ENCODE assay signal across 8 cellular contexts in the genomic region with DNA sequence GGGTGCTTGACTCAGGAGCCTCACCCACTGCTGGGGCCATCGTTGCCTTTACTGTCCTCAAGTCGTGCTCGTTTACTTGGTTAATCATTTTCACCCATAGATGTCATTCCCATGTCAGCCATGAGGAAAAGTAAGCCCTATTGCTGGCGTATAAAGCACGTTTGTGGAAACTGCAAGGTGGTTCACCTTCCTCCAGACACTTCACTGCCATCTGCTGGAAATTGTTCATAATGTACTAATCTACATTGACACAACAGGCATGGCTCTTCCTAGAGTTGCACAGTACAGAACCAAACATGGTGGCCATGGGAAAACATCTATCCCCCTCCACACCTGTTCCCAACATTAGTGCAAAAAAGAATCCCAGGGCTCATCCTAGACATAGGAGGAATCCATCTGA.
A peak's percentile ranks its signal among the peaks of the same experiment; 100 is the strongest.
DNase-seq lines count a peak whose midpoint lies in the region; ATAC-seq, FAIRE-seq and TF ChIP-seq lines count a peak whose summit lies in the region.

No MANE protein-coding gene starts in this region.

- H2AFZ ChIP-seq in HepG2 (ENCODE audit: low read length) = no peak overlapping the region

- TF ChIP-seq CTCF in HepG2 (CRISPR knock-in tag; IDR thresholded peaks at IDR 0.05) = peak; percentile 58
- TF ChIP-seq CTCF in psoas muscle (IDR thresholded peaks at IDR 0.05) = no peak

- in situ Hi-C loops in HepG2 (cut with HindIII; ENCODE audit: extremely low pct_ligation_motif_present, low pct_unique_long_range_greater_than_20kb) = no loop called here

- no peak for TF ChIP-seq POLR2A in HepG2 (IDR thresholded peaks at IDR 0.05; ENCODE audit: insufficient read depth in 1 of 2, low read depth in 2 of 2, low read length in 2 of 2)

- H4K20me1 ChIP-seq in HepG2 (ENCODE audit: insufficient read depth, low read length) = no peaks in the 10 kb centered on the region

- no peaks in the 10 kb centered on the region for H3K36me3 Mint-ChIP-seq in activated naive CD4-positive, alpha-beta T cell treated with anti-CD3 and anti-CD28 coated beads, Interleukin-2, amount 50 U/mL, for 72 hours

- no TSS peak for BruUV-seq in HepG2 (replicated peaks; lab: Mats Ljungman, UMichigan)

- H3K36me3 ChIP-seq in HepG2 (replicated peaks in 1 of 2; ENCODE audit: control insufficient read depth in 1 of 2, insufficient read depth in 2 of 2, low read length in 2 of 2) = no peaks in the 10 kb centered on the region
- H3K36me3 ChIP-seq in psoas muscle (ENCODE audit: insufficient read depth in 1 of 2, low read depth in 1 of 2) = no peaks in the 10 kb centered on the region

- WGBS in HepG2 (ENCODE audit: low lambda C conversion rate) = 0% methylated on average over 5 of the region's 5 CpGs
- 29 to 45% (median 36%) methylated on average over 5 of the region's 5 CpGs for WGBS in psoas muscle, 3 donors

- H3K9me3 ChIP-seq in HepG2 (ENCODE audit: low read length) = no peaks in the 10 kb centered on the region
- no peaks in the 10 kb centered on the region for H3K9me3 ChIP-seq in psoas muscle

- H3K9me3 Mint-ChIP-seq in activated naive CD4-positive, alpha-beta T cell treated with anti-CD3 and anti-CD28 coated beads, Interleukin-2, amount 50 U/mL, for 72 hours = no peaks in the 10 kb centered on the region

- H3K27me3 ChIP-seq in HepG2 (ENCODE audit: control insufficient read depth in 1 of 2, insufficient read depth in 2 of 2, low read length in 2 of 2) (no peaks in the 10 kb centered on the region; a peak in 2 of 5 replicates), psoas muscle (ENCODE audit: insufficient read depth in 3 of 3, low read length in 2 of 3) (no peaks in the 10 kb centered on the region)

- TF ChIP-seq EP300 in HepG2 (IDR thresholded peaks at IDR 0.05; ENCODE audit: low read depth in 2 of 2, low read length in 2 of 2) (no peak), HepG2 (CRISPR knock-in tag; IDR thresholded peaks at IDR 0.05; ENCODE audit: borderline replicate concordance) (no peak)

- no peak overlapping the region for H3K27ac Mint-ChIP-seq in activated naive CD4-positive, alpha-beta T cell treated with anti-CD3 and anti-CD28 coated beads, Interleukin-2, amount 50 U/mL, for 72 hours

- H3K4me3 ChIP-seq in HepG2 (replicated peaks in 1 of 3; ENCODE audit: insufficient read depth in 1 of 3, low read depth in 2 of 3, low read length in 3 of 3) (no peak overlapping the region), psoas muscle (no peak overlapping the region)

- H3K27ac ChIP-seq in HepG2 (ENCODE audit: extremely low read length, insufficient read depth, low read length) = no peak overlapping the region
- no peak overlapping the region for H3K27ac ChIP-seq in psoas muscle

- DNase-seq in DMS 273 (lab: John Stamatoyannopoulos, UW; ENCODE audit: unreplicated experiment) (peak; percentile 80), HuH-7.5 (ENCODE audit: low spot score) (peak; percentile 12), SW480 (ENCODE audit: low spot score) (peak; percentile 79), HepG2 (ENCODE audit: low spot score) (peak; percentile 52), psoas muscle (no peak)
- no peak for DNase-seq in NK-92 treated with Interleukin-12 subunit alpha and Interleukin-12 subunit beta, amount 100 ng/mL, for 24 hours (lab: John Stamatoyannopoulos, UW)
- DNase-seq in activated naive CD4-positive, alpha-beta T cell treated with anti-CD3 and anti-CD28 coated beads, Interleukin-2, amount 50 U/mL, for 72 hours (ENCODE audit: low spot score in 2 of 2) = no peak

- ATAC-seq in HepG2 = peak; percentile 86
- ATAC-seq in activated naive CD4-positive, alpha-beta T cell treated with anti-CD3 and anti-CD28 coated beads, Interleukin-2, amount 50 U/mL, for 72 hours = no peak
- no peak for ATAC-seq in psoas muscle
- no peak for ATAC-seq in HG02610 (IDR thresholded peaks at IDR 0.05; ENCODE audit: unreplicated experiment)

- intact Hi-C loops in HepG2 (cut with micrococcal nuclease; ENCODE audit: unreplicated experiment) (no loop called here), psoas muscle (cut with DNase I) (no loop called here)

- peak; percentile 85 for FAIRE-seq in HepG2 (lab: Jason Lieb, UNC)

- no peak overlapping the region for H3K4me2 ChIP-seq in HepG2 (ENCODE audit: low read depth, low read length)

- no peaks in the 10 kb centered on the region for H3K4me1 ChIP-seq in HepG2 (ENCODE audit: insufficient read depth, low read length)
- no peaks in the 10 kb centered on the region for H3K4me1 ChIP-seq in psoas muscle

- H3K79me2 ChIP-seq in HepG2 (ENCODE audit: insufficient read depth, low read length) = no peaks in the 10 kb centered on the region

- POLR2A ChIA-PET in HepG2 (lab: Yijun Ruan, JAX) = no interaction called here

- no peak overlapping the region for H3K9ac ChIP-seq in HepG2 (ENCODE audit: insufficient read depth, low read depth, low read length)

- CTCF ChIA-PET in HepG2 (lab: Yijun Ruan, JAX; ENCODE audit: low intra/inter-chr PET ratio, low total read pairs) = no interaction called here

- TF ChIP-seq RAD21 in HepG2 (CRISPR knock-in tag; IDR thresholded peaks at IDR 0.05) = no peak

TF ChIP-seq in HepG2, 621 proteins besides CTCF, POLR2A, EP300 and RAD21:
- TF ChIP-seq STAG1 (CRISPR knock-in tag; IDR thresholded peaks at IDR 0.05) (peak; percentile 50), SMARCE1 (IDR thresholded peaks at IDR 0.05; ENCODE audit: borderline replicate concordance) (no peak)

Comparison
In these comparisons a context has a peak if more than half of its experiments do, and no peak if none do; other contexts are left out.
1. DNase-seq: peak in DMS 273 (single experiment), HuH-7.5 (single experiment), SW480 (single experiment) and HepG2 (single experiment); none in NK-92 treated with Interleukin-12 subunit alpha and Interleukin-12 subunit beta, amount 100 ng/mL, for 24 hours (single experiment), activated naive CD4-positive, alpha-beta T cell treated with anti-CD3 and anti-CD28 coated beads, Interleukin-2, amount 50 U/mL, for 72 hours (0 of 2) and psoas muscle (0 of 2).